Comparison of ENCODE assay signal across 8 cellular contexts in the genomic region with DNA sequence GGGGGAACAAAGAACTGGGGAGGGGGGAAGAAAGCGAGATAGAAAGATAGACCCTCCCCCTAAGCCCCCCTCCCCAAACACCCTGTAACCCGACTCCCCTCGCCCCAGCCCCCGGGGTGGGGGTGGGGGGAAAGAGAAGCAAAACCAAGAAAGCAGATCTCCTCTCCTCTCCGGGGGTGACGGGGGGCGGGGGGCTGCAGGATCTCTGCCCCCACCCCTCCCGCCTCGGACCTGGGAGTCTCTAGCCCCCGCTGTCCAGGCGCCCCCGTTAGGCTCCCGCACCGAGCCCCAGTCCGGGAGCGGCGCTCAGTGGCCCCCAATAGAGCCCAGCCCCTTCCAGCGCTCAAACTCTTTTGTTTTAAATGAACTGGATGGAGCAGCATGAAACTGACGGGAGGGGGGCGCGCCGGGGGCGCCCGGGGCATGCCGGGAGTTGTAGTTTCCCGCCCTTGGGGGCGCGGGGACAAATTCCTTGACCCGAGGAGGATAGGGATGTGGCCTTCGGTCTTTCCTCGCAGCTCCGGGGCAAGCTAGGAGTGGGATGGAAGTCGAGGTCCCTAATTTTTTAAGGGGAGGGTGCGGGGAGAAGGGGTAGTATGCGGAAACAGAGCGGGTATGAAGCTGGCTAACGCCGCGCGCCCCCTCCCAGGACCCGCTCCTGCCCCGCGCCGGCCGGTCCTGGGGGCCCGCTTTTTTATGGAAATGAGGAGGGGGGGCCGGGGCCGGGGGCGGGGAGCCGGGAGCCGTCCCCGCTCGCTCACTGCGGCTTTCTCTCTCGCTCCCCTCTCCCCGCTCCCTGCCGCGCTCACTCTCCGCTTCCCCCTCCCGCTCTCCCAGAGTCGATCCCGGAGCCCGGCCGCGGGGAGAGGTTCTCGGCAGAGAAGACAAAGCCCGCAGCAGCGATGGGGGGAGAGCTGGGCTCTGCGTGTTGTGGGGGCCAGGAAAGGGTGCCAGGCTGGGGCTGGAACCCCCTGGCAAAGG. TPM values are rescaled to one million over a fixed set of nuclear protein-coding genes. Genes with fewer than 3 reads are reported as not detected.
DNase-seq lines count a peak whose midpoint lies in the region; ATAC-seq and TF ChIP-seq lines count a peak whose summit lies in the region.

A gene with protein sequence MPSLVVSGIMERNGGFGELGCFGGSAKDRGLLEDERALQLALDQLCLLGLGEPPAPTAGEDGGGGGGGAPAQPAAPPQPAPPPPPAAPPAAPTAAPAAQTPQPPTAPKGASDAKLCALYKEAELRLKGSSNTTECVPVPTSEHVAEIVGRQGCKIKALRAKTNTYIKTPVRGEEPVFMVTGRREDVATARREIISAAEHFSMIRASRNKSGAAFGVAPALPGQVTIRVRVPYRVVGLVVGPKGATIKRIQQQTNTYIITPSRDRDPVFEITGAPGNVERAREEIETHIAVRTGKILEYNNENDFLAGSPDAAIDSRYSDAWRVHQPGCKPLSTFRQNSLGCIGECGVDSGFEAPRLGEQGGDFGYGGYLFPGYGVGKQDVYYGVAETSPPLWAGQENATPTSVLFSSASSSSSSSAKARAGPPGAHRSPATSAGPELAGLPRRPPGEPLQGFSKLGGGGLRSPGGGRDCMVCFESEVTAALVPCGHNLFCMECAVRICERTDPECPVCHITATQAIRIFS (minus strand): TSS at position 355 of the 981 bp plus-strand sequence. CDS start 467 bp downstream, outside the sequence.

- H3K79me2 ChIP-seq in MM.1S (ENCODE audit: low read length): no peaks in the 10 kb centered on the region

- peak; percentile 85 for DNase-seq in GM10248 (ENCODE audit: extremely low spot score)
- DNase-seq in MM.1S: peak; percentile 65
- DNase-seq in SJSA1 (ENCODE audit: low read depth in 1 of 2, low spot score in 2 of 2): peak; percentile 65 to 79
- peak; percentile 78 for DNase-seq in activated naive CD4-positive, alpha-beta T cell treated with anti-CD3 and anti-CD28 coated beads, Interleukin-2, amount 10 ng/mL, durations not matched to agents 7 days and 5 days
- DNase-seq in glomerular endothelial cell (ENCODE audit: extremely low read depth, low read depth, low spot score): no peak
- DNase-seq in upper lobe of right lung: peak; percentile 86

- H3K9ac ChIP-seq in MM.1S (ENCODE audit: low read length): peak within 1 kb of the TSS; percentile 31; the same call in 1 of the 2 replicates

- H4K20me1 ChIP-seq in MM.1S (ENCODE audit: insufficient read depth, low read length): no peaks in the 10 kb centered on the region

- CTCF ChIA-PET in GM10248 (lab: Yijun Ruan, JAX): interaction anchor here (1.0 to 29.1 kb wide), 6 partner anchors 9 to 60 kb away, joined by 3 to 1172 read pairs (median 9); a partner anchor contains a TSS
- CTCF ChIA-PET in activated naive CD4-positive, alpha-beta T cell treated with anti-CD3 and anti-CD28 coated beads, Interleukin-2, amount 10 ng/mL, durations not matched to agents 7 days and 5 days (lab: Charles Lee): interaction anchor here (1.4 to 1.5 kb wide), 2 partner anchors 16 to 48 kb away, joined by 3 to 6 read pairs; no protein-coding TSS in a partner anchor

- H3K36me3 ChIP-seq in MM.1S (replicated peaks; ENCODE audit: insufficient read depth, low read length) (no peaks in the 10 kb centered on the region), SJSA1 (peaks cover under 1% of the 10 kb centered on the region; the same call in 1 of the 2 replicates), neuron (ENCODE audit: insufficient read depth, low read length) (peaks cover 25% of the 10 kb centered on the region), upper lobe of right lung (no peaks in the 10 kb centered on the region)

- H3K4me1 Mint-ChIP-seq in activated naive CD4-positive, alpha-beta T cell treated with anti-CD3 and anti-CD28 coated beads, Interleukin-2, amount 10 ng/mL, durations not matched to agents 7 days and 5 days: peaks cover 7% of the 10 kb centered on the region

- H3F3A ChIP-seq in MM.1S (ENCODE audit: insufficient read depth, low read length): no peaks in the 10 kb centered on the region

- no peak within 1 kb of the TSS for H3K27ac Mint-ChIP-seq in activated naive CD4-positive, alpha-beta T cell treated with anti-CD3 and anti-CD28 coated beads, Interleukin-2, amount 10 ng/mL, durations not matched to agents 7 days and 5 days

- no peaks in the 10 kb centered on the region for H3K9me2 ChIP-seq in MM.1S (replicated peaks; ENCODE audit: insufficient read depth, low read length)

- TF ChIP-seq CTCF in GM10248 (IDR thresholded peaks at IDR 0.05; ENCODE audit: control extremely low read depth, extremely low read depth, low read depth, missing control alignments) (no peak), MM.1S (IDR thresholded peaks at IDR 0.05; ENCODE audit: low read length) (no peak), upper lobe of right lung (IDR thresholded peaks at IDR 0.05) (no peak)

- ATAC-seq in upper lobe of right lung: peak; percentile 80
- no peak for ATAC-seq in HG03571 (IDR thresholded peaks at IDR 0.05; ENCODE audit: unreplicated experiment)

- no peaks in the 10 kb centered on the region for H3K9me3 ChIP-seq in MM.1S (replicated peaks; ENCODE audit: insufficient read depth, low read length)
- H3K9me3 ChIP-seq in SJSA1 (replicated peaks): no peaks in the 10 kb centered on the region
- H3K9me3 ChIP-seq in neuron (ENCODE audit: low read length): no peaks in the 10 kb centered on the region
- H3K9me3 ChIP-seq in upper lobe of right lung: no peaks in the 10 kb centered on the region

- H3K4me3 ChIP-seq in MM.1S (ENCODE audit: low read length) (peak within 1 kb of the TSS; percentile 90), SJSA1 (peak within 1 kb of the TSS; percentile 65), neuron (ENCODE audit: low read length) (peak within 1 kb of the TSS; percentile 98), upper lobe of right lung (peak within 1 kb of the TSS; percentile 77)

- peaks cover 5% of the 10 kb centered on the region for H3K4me1 ChIP-seq in MM.1S (ENCODE audit: low read length)
- peaks cover 24% of the 10 kb centered on the region for H3K4me1 ChIP-seq in SJSA1 (replicated peaks)
- H3K4me1 ChIP-seq in neuron (ENCODE audit: insufficient read depth, low read length): peaks cover 55% of the 10 kb centered on the region
- peaks cover 19% of the 10 kb centered on the region for H3K4me1 ChIP-seq in upper lobe of right lung

- H3K4me3 Mint-ChIP-seq in activated naive CD4-positive, alpha-beta T cell treated with anti-CD3 and anti-CD28 coated beads, Interleukin-2, amount 10 ng/mL, durations not matched to agents 7 days and 5 days: peak within 1 kb of the TSS; percentile 75

- peaks cover 54% of the 10 kb centered on the region for H3K27me3 ChIP-seq in MM.1S (replicated peaks; ENCODE audit: insufficient read depth, low read length)
- no peaks in the 10 kb centered on the region for H3K27me3 ChIP-seq in SJSA1 (replicated peaks)
- no peaks in the 10 kb centered on the region for H3K27me3 ChIP-seq in neuron (ENCODE audit: insufficient read depth, low read length)
- no peaks in the 10 kb centered on the region for H3K27me3 ChIP-seq in upper lobe of right lung

- peak within 1 kb of the TSS; percentile 99 for H3K4me2 ChIP-seq in MM.1S (ENCODE audit: low read depth, low read length)

- peak within 1 kb of the TSS; percentile 98 for H2AFZ ChIP-seq in MM.1S (ENCODE audit: low read length)
- no peak within 1 kb of the TSS for H2AFZ ChIP-seq in neuron (ENCODE audit: low read depth, low read length)

- H3K27me3 Mint-ChIP-seq in activated naive CD4-positive, alpha-beta T cell treated with anti-CD3 and anti-CD28 coated beads, Interleukin-2, amount 10 ng/mL, durations not matched to agents 7 days and 5 days: peaks cover 100% of the 10 kb centered on the region

- H3K27ac ChIP-seq in MM.1S (ENCODE audit: low read length): no peak within 1 kb of the TSS
- H3K27ac ChIP-seq in SJSA1: no peak within 1 kb of the TSS
- H3K27ac ChIP-seq in upper lobe of right lung: no peak within 1 kb of the TSS

- no peaks in the 10 kb centered on the region for H3K9me3 Mint-ChIP-seq in activated naive CD4-positive, alpha-beta T cell treated with anti-CD3 and anti-CD28 coated beads, Interleukin-2, amount 10 ng/mL, durations not matched to agents 7 days and 5 days

- no peaks in the 10 kb centered on the region for H3K36me3 Mint-ChIP-seq in activated naive CD4-positive, alpha-beta T cell treated with anti-CD3 and anti-CD28 coated beads, Interleukin-2, amount 10 ng/mL, durations not matched to agents 7 days and 5 days

- POLR2A ChIA-PET in GM10248 (lab: Yijun Ruan, JAX): no interaction called here

- intact Hi-C loops in upper lobe of right lung (cut with DNase I): no loop called here

RNA-seq across cellular contexts. Expression of the gene that starts here (rescaled TPM):
- total RNA-seq in SJSA1 (2014; rRNA removed; shearing (Covaris generic)): 0.13 and 1.1 TPM in 2 replicates
- 10.5 and 11.6 TPM in 2 replicates for total RNA-seq in glomerular endothelial cell
- total RNA-seq in upper lobe of right lung: 0.52 TPM

Comparison
In these comparisons a context has a peak if more than half of its experiments do, and no peak if none do; other contexts are left out.
1. Peak in DNase-seq, ATAC-seq and H3K4me3 ChIP-seq in upper lobe of right lung; RNA of the gene not detected or under 1 TPM.